ENCODE assay signal across 1 cellular context in genomic region chr20:36647194-36648121, GRCh38.
TF ChIP-seq lines count a peak whose summit lies in the region.

No MANE protein-coding gene starts in this region.

TF ChIP-seq in HepG2, 621 proteins besides CTCF, POLR2A, EP300 and RAD21 (continued from another document):
- peak; percentile 87 for TF ChIP-seq MTERF4 (CRISPR knock-in tag; IDR thresholded peaks at IDR 0.05)
- TF ChIP-seq ZNF281 (CRISPR knock-in tag; IDR thresholded peaks at IDR 0.05; ENCODE audit: borderline replicate concordance): no peak
- no peak for TF ChIP-seq LBX2 (CRISPR knock-in tag; IDR thresholded peaks at IDR 0.05; ENCODE audit: borderline replicate concordance)
- no peak for TF ChIP-seq ZNF468 (CRISPR knock-in tag; IDR thresholded peaks at IDR 0.05)
- no peak for TF ChIP-seq ZNF780A (CRISPR knock-in tag; IDR thresholded peaks at IDR 0.05)
- no peak for TF ChIP-seq MTA3 (CRISPR knock-in tag; IDR thresholded peaks at IDR 0.05)
- no peak for TF ChIP-seq WIZ (CRISPR knock-in tag; IDR thresholded peaks at IDR 0.05)
- TF ChIP-seq FOXK1 (CRISPR knock-in tag; IDR thresholded peaks at IDR 0.05; ENCODE audit: borderline replicate concordance, low read depth): no peak
- no peak for TF ChIP-seq FOXO4 (CRISPR knock-in tag; conservative IDR thresholded peaks at IDR 0.05)
- peak; percentile 39; the same call in 1 of the 2 replicates for TF ChIP-seq BORCS8-MEF2B (CRISPR knock-in tag; IDR thresholded peaks at IDR 0.05)
- no peak for TF ChIP-seq ADNP (CRISPR knock-in tag; IDR thresholded peaks at IDR 0.05)
- no peak for TF ChIP-seq ZNF124 (CRISPR knock-in tag; IDR thresholded peaks at IDR 0.05)
- no peak for TF ChIP-seq SMARCE1 (IDR thresholded peaks at IDR 0.05; ENCODE audit: borderline replicate concordance)
- TF ChIP-seq ZMYM3 (CRISPR knock-in tag; IDR thresholded peaks at IDR 0.05): no peak
- TF ChIP-seq CREBL2 (CRISPR knock-in tag; IDR thresholded peaks at IDR 0.05; ENCODE audit: borderline replicate concordance): no peak
- no peak for TF ChIP-seq ZNF75D (CRISPR knock-in tag; IDR thresholded peaks at IDR 0.05; ENCODE audit: borderline replicate concordance)
- no peak for TF ChIP-seq ZHX1 (CRISPR knock-in tag; IDR thresholded peaks at IDR 0.05; ENCODE audit: low read depth)
- no peak for TF ChIP-seq PHF5A (CRISPR knock-in tag; IDR thresholded peaks at IDR 0.05; ENCODE audit: low read depth, unreplicated experiment)
- no peak for TF ChIP-seq ZFP36L2 (CRISPR knock-in tag; IDR thresholded peaks at IDR 0.05)
- TF ChIP-seq ZBTB33 (CRISPR knock-in tag; IDR thresholded peaks at IDR 0.05): no peak
- TF ChIP-seq SOX6 (IDR thresholded peaks at IDR 0.05): no peak
- TF ChIP-seq SOX6 (CRISPR knock-in tag; IDR thresholded peaks at IDR 0.05): 0 out of 2 replicates have a peak, but pooled peaks have one; percentile 23
- TF ChIP-seq ARNT2 (CRISPR knock-in tag; IDR thresholded peaks at IDR 0.05; ENCODE audit: low read depth): 0 out of 2 replicates have a peak, but pooled peaks have one; percentile 42
- TF ChIP-seq RFX1 (IDR thresholded peaks at IDR 0.05): no peak
- TF ChIP-seq HDAC2 (CRISPR knock-in tag; IDR thresholded peaks at IDR 0.05): no peak; the same call in 1 of the 2 replicates
- TF ChIP-seq ZNF788 (CRISPR knock-in tag; IDR thresholded peaks at IDR 0.05; ENCODE audit: borderline replicate concordance): no peak
- no peak for TF ChIP-seq PLRG1 (conservative IDR thresholded peaks at IDR 0.05)
